ENCODE assay signal across 8 cellular contexts in genomic region chr1:90114521-90115141, GRCh38.
DNase-seq lines count a peak whose midpoint lies in the region; ATAC-seq, FAIRE-seq and TF ChIP-seq lines count a peak whose summit lies in the region.

No MANE protein-coding gene starts in this region.

- no peaks in the 10 kb centered on the region for H3K4me1 ChIP-seq in adrenal gland (replicated peaks in 1 of 2)
- H3K4me1 ChIP-seq in kidney (ENCODE audit: control insufficient read depth in 1 of 2, insufficient read depth in 1 of 2, low read depth in 1 of 2, low read length in 2 of 2), result no peaks in the 10 kb centered on the region

- H3K36me3 ChIP-seq in adrenal gland (replicated peaks in 1 of 2), result no peaks in the 10 kb centered on the region
- H3K36me3 ChIP-seq in kidney (ENCODE audit: control insufficient read depth in 1 of 2, insufficient read depth in 2 of 2, low read length in 2 of 2), result no peaks in the 10 kb centered on the region

- ATAC-seq in HG02798 (IDR thresholded peaks at IDR 0.05; ENCODE audit: poor library complexity, unreplicated experiment), result no peak
- no peak for ATAC-seq in GM18861 (IDR thresholded peaks at IDR 0.05; ENCODE audit: unreplicated experiment)
- no peak for ATAC-seq in HG03095 (IDR thresholded peaks at IDR 0.05; ENCODE audit: unreplicated experiment)

- peaks cover 6% of the 10 kb centered on the region for H3K27me3 ChIP-seq in adrenal gland

- FAIRE-seq in GM19239 (lab: Jason Lieb, UNC) (no peak), kidney (lab: Jason Lieb, UNC) (peak; percentile 93)

- H3K9ac ChIP-seq in kidney (ENCODE audit: low read length in 2 of 2), result no peak overlapping the region

- TF ChIP-seq CTCF in AG10803 (conservative IDR thresholded peaks at IDR 0.05; ENCODE audit: low read length), result peak; percentile 75
- peak; percentile 24 to 57 (median 48) for TF ChIP-seq CTCF in adrenal gland (IDR thresholded peaks at IDR 0.05)
- TF ChIP-seq CTCF in kidney (IDR thresholded peaks at IDR 0.05; ENCODE audit: borderline replicate concordance, extremely low read depth, insufficient read depth), result peak; percentile 59

- H3K9me3 ChIP-seq in adrenal gland (replicated peaks in 1 of 3), result no peaks in the 10 kb centered on the region
- H3K9me3 ChIP-seq in kidney (ENCODE audit: control insufficient read depth in 1 of 2, low read length in 2 of 2), result peaks cover 0 to 1% of the 10 kb centered on the region in 2 donors

- WGBS in adrenal gland, 4 donors, result 17 to 23% (median 18%) methylated on average over 3 of the region's 3 CpGs

- intact Hi-C loops in adrenal gland (cut with DNase I), result no loop called here
- intact Hi-C loops in kidney (cut with DNase I), result no loop called here

- no peak for TF ChIP-seq POLR2A in adrenal gland (IDR thresholded peaks at IDR 0.05)

- H3K4me3 ChIP-seq in AG10803 (ENCODE audit: low read length), result no peak overlapping the region
- H3K4me3 ChIP-seq in adrenal gland, result no peak overlapping the region
- H3K4me3 ChIP-seq in kidney (ENCODE audit: low read length in 2 of 2), result no peak overlapping the region

- DNase-seq in AG10803 (ENCODE audit: low read depth), result peak; percentile 44
- DNase-seq in GM19239 (ENCODE audit: insufficient read length, low spot score), result peak; percentile 9
- peak; percentile 56 for DNase-seq in NCI-H2196 (lab: John Stamatoyannopoulos, UW; ENCODE audit: unreplicated experiment)
- no peak for DNase-seq in adrenal gland
- no peak for DNase-seq in kidney

- H3K27ac ChIP-seq in adrenal gland, result no peak overlapping the region
- no peak overlapping the region for H3K27ac ChIP-seq in kidney (ENCODE audit: low read depth in 2 of 2, low read length in 2 of 2)

Comparison
In these comparisons a context has a peak if more than half of its experiments do, and no peak if none do; other contexts are left out.
1. DNase-seq: peak in AG10803 (single experiment), GM19239 (single experiment) and NCI-H2196 (single experiment); none in adrenal gland (0 of 7) and kidney (single experiment).
2. Peak in every context shown above with its lines, with median percentiles within 50 percentile points of each other: CTCF ChIP-seq.